Comparison of ENCODE assay signal across 26 cellular contexts in the genomic region with DNA sequence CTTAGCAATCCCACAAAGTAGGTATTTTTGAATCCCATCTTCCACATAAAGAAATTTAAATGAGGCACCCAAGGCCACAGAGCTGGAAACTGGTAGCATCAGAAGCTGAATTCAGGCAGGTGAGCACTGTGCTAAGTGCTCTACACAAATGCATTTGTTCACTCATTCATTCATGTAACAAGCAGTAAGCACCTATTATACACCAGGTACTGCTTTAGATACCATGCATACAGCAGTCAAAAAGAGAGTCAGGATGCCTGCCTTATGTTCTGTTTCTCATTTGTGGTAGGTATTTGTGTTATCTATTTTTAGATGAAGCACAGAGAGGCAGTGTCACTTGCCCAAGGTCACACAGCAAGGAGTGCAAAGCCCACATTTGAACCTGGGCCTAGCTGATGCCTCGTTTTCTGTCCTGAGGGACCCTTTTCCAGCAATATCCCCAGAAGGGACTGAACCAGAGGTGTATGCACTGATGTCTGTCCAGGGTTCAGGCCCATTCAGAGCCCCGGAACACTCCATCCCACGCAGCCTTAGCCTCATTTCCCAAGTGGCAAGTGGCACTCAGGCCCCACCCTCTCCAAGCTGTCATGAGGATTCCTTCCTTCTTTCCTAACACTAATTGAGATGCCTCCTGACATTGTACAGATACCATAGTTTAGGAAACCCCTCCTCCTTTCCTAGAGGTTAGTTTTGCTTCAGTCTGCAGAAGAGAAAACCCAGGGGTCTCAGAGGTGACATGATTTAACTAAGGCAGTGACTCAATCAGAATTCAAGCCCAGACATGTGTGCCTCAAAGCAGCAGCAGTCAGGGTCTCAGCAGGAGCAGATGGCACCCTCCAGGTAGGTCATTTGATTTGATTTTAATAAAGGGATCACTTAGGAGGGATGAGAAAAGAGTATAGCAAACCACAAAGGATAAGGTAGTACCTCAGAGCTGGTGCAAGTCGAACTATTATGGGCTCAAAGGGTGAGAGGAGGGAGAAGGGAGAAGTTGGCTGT.
DNase-seq lines count a peak whose midpoint lies in the region; ATAC-seq and TF ChIP-seq lines count a peak whose summit lies in the region.
"Had no signal": no experiment of that assay in that cellular context is flagged by ENCODE, and none has a peak within 500 bp of the region (broad histone marks: within the 10 kb centered on the region; RNA-seq: fewer than 3 reads in every experiment).

No MANE protein-coding gene starts in this region.

- H3K4me3 ChIP-seq in A673 (ENCODE audit: low read depth, low read length, poor library complexity, severe bottlenecking) = no peak overlapping the region
- H3K4me3 ChIP-seq in spleen = no peak overlapping the region
- H3K4me3 ChIP-seq: body of pancreas, thoracic aorta, uterus had no signal

- no peaks in the 10 kb centered on the region for H3K27me3 ChIP-seq in A673 (replicated peaks; ENCODE audit: insufficient read depth, low read depth, low read length, poor library complexity)
- no peaks in the 10 kb centered on the region for H3K27me3 ChIP-seq in layer of hippocampus (ENCODE audit: control insufficient read depth, insufficient read depth, low read length)
- H3K27me3 ChIP-seq in spleen (replicated peaks in 1 of 7) = peaks cover 0 to 59% (median 0%) of the 10 kb centered on the region in 7 donors
- H3K27me3 ChIP-seq: body of pancreas, uterus had no signal

- H3K27ac ChIP-seq in A673 (ENCODE audit: low read depth, low read length, poor library complexity, severe bottlenecking) (peak overlapping the region; percentile 24), layer of hippocampus (ENCODE audit: low read depth, low read length) (peak overlapping the region; percentile 53), spleen (no peak overlapping the region)
- H3K27ac ChIP-seq: body of pancreas, epithelial cell of prostate, thoracic aorta, uterus had no signal

- no peak for ATAC-seq in WTC11
- ATAC-seq: body of pancreas; left colon; Panc1; stimulated activated naive CD8-positive, alpha-beta T cell treated with anti-CD3 and anti-CD28 coated beads, Interleukin-15, Interleukin-2, amounts not matched to agents 100 U/mL and 50 U/mL, for 24 hours had no signal

- H3K27me3 Mint-ChIP-seq in WTC11 (ENCODE audit: low read depth) = no peaks in the 10 kb centered on the region
- H3K27me3 Mint-ChIP-seq: activated CD4-positive, alpha-beta memory T cell treated with anti-CD3 and anti-CD28 coated beads, Interleukin-2, amount 10 ng/mL, durations not matched to agents 7 days and 5 days had no signal

- no peaks in the 10 kb centered on the region for H3K9me3 Mint-ChIP-seq in WTC11
- H3K9me3 Mint-ChIP-seq: activated CD4-positive, alpha-beta memory T cell treated with anti-CD3 and anti-CD28 coated beads, Interleukin-2, amount 10 ng/mL, durations not matched to agents 7 days and 5 days; activated naive CD4-positive, alpha-beta T cell treated with anti-CD3 and anti-CD28 coated beads for 36 hours; activated T-helper 1 cell treated with anti-CD3 and anti-CD28 coated beads, Interleukin-12 subunit alpha, Interleukin-12 subunit beta, Interleukin-2, Interleukin-4 antibody, amounts not matched to agents 30 ng/mL and 10 ng/mL and 1 ng/mL, durations not matched to agents 14 hours and 24 hours and 36 hours; CD8-positive, alpha-beta memory T cell; nephron; T-helper 2 cell treated with Interferon-gamma antibody and Interleukin-4, amounts not matched to agents 5 μg/mL and 100 μg/mL, for 36 hours had no signal

- DNase-seq in A673 (ENCODE audit: low spot score) (no peak), NCI-H1417 treated with DMSO at 0.1 percent for 48 hours (lab: John Stamatoyannopoulos, UW) (peak; percentile 10), WTC11 (ENCODE audit: low spot score) (no peak), HUDEP-2 (lab: John Stamatoyannopoulos, UW; ENCODE audit: unreplicated experiment in 76 of 76) (no peak), superior temporal gyrus (ENCODE audit: extremely low spot score) (no peak), spleen (no peak)
- DNase-seq: activated CD4-positive, alpha-beta memory T cell treated with anti-CD3 and anti-CD28 coated beads, Interleukin-2, amount 10 ng/mL, durations not matched to agents 7 days and 5 days; activated CD8-positive, alpha-beta memory T cell treated with anti-CD3 and anti-CD28 coated beads, Interleukin-2, amount 50 U/mL, for 4 hours; activated naive CD4-positive, alpha-beta T cell treated with anti-CD3 and anti-CD28 coated beads for 36 hours; body of pancreas; CD8-positive, alpha-beta memory T cell; cerebellar nuclear complex; Kasumi-1; left colon; NCI-H2107; NCI-H526 treated with DMSO at 0.1 percent for 48 hours; SHP77; stimulated activated naive CD8-positive, alpha-beta T cell treated with anti-CD3 and anti-CD28 coated beads, Interleukin-15, Interleukin-2, amounts not matched to agents 100 U/mL and 50 U/mL, for 24 hours; uterus had no signal

- no peaks in the 10 kb centered on the region for H3K36me3 Mint-ChIP-seq in WTC11
- H3K36me3 Mint-ChIP-seq: CD8-positive, alpha-beta memory T cell had no signal

- H3K9me3 ChIP-seq in A673 (ENCODE audit: low read depth, low read length, poor library complexity, severe bottlenecking) (no peaks in the 10 kb centered on the region), spleen (no peaks in the 10 kb centered on the region)
- H3K9me3 ChIP-seq: body of pancreas, thoracic aorta, uterus had no signal

- H3K4me3 Mint-ChIP-seq in WTC11 = no peak overlapping the region
- H3K4me3 Mint-ChIP-seq: activated CD4-positive, alpha-beta memory T cell treated with anti-CD3 and anti-CD28 coated beads, Interleukin-2, amount 10 ng/mL, durations not matched to agents 7 days and 5 days; activated naive CD4-positive, alpha-beta T cell treated with anti-CD3 and anti-CD28 coated beads for 36 hours; activated T-helper 1 cell treated with anti-CD3 and anti-CD28 coated beads, Interleukin-12 subunit alpha, Interleukin-12 subunit beta, Interleukin-2, Interleukin-4 antibody, amounts not matched to agents 30 ng/mL and 10 ng/mL and 1 ng/mL, durations not matched to agents 14 hours and 24 hours and 36 hours; CD8-positive, alpha-beta memory T cell; nephron; T-helper 2 cell treated with Interferon-gamma antibody and Interleukin-4, amounts not matched to agents 5 μg/mL and 100 μg/mL, for 36 hours had no signal

- intact Hi-C loops in A673 (cut with micrococcal nuclease; ENCODE audit: unreplicated experiment) = no loop called here
- intact Hi-C loops in spleen (cut with DNase I; ENCODE audit: low total_unique reads) = no loop called here

- peaks cover 33% of the 10 kb centered on the region for H3K4me1 ChIP-seq in A673 (ENCODE audit: insufficient read depth, low read length, poor library complexity, severe bottlenecking)
- H3K4me1 ChIP-seq in spleen = peaks cover 0 to 28% (median 6%) of the 10 kb centered on the region in 6 donors
- H3K4me1 ChIP-seq: uterus had no signal

- POLR2A ChIA-PET in A673 (lab: Charles Lee; ENCODE audit: low non-redundant PET) (no interaction called here), WTC11 (lab: Charles Lee) (no interaction called here)

- no peaks in the 10 kb centered on the region for H3K36me3 ChIP-seq in A673 (ENCODE audit: insufficient read depth, low read length, poor library complexity, severe bottlenecking)
- no peaks in the 10 kb centered on the region for H3K36me3 ChIP-seq in spleen
- H3K36me3 ChIP-seq: thoracic aorta, uterus had no signal

- TF ChIP-seq CTCF in A673 (conservative IDR thresholded peaks at IDR 0.05; ENCODE audit: low read depth, low read length) (no peak), WTC11 (IDR thresholded peaks at IDR 0.05) (no peak), spleen (IDR thresholded peaks at IDR 0.05 in 8 of 11, conservative IDR thresholded peaks at IDR 0.05 in 3 of 11) (no peak)

- BruUV-seq in A673 (replicated peaks; lab: Mats Ljungman, UMichigan) = no TSS peak

- CTCF ChIA-PET in A673 (lab: Charles Lee) = no interaction called here
- CTCF ChIA-PET in WTC11 (lab: Charles Lee) = interaction anchor here (1.5 kb wide), 1 partner anchor 9 kb away, joined by 4 read pairs; no protein-coding TSS in a partner anchor

- peak overlapping the region; percentile 23; the same call in 1 of the 2 replicates for H3K27ac Mint-ChIP-seq in WTC11
- H3K27ac Mint-ChIP-seq: activated CD4-positive, alpha-beta memory T cell treated with anti-CD3 and anti-CD28 coated beads, Interleukin-2, amount 10 ng/mL, durations not matched to agents 7 days and 5 days; activated naive CD4-positive, alpha-beta T cell treated with anti-CD3 and anti-CD28 coated beads for 36 hours; activated T-helper 1 cell treated with anti-CD3 and anti-CD28 coated beads, Interleukin-12 subunit alpha, Interleukin-12 subunit beta, Interleukin-2, Interleukin-4 antibody, amounts not matched to agents 30 ng/mL and 10 ng/mL and 1 ng/mL, durations not matched to agents 14 hours and 24 hours and 36 hours; CD8-positive, alpha-beta memory T cell; nephron; T-helper 2 cell treated with Interferon-gamma antibody and Interleukin-4, amounts not matched to agents 5 μg/mL and 100 μg/mL, for 36 hours had no signal

- no peaks in the 10 kb centered on the region for H3K4me1 Mint-ChIP-seq in WTC11
- H3K4me1 Mint-ChIP-seq: activated CD4-positive, alpha-beta memory T cell treated with anti-CD3 and anti-CD28 coated beads, Interleukin-2, amount 10 ng/mL, durations not matched to agents 7 days and 5 days; CD8-positive, alpha-beta memory T cell had no signal

- 66 to 73% (median 70%) methylated on average over 4 of the region's 4 CpGs for WGBS in spleen, 5 donors

- TF ChIP-seq POLR2A in spleen (IDR thresholded peaks at IDR 0.05) = no peak

TF ChIP-seq in WTC11, 78 proteins besides CTCF, POLR2A, EP300 and RAD21:
- TF ChIP-seq ZNF219 (CRISPR knock-in tag; IDR thresholded peaks at IDR 0.05; ENCODE audit: borderline replicate concordance) (no peak), HMGA2 (CRISPR knock-in tag; IDR thresholded peaks at IDR 0.05) (no peak), JAZF1 (CRISPR knock-in tag; IDR thresholded peaks at IDR 0.05) (no peak)
- TF ChIP-seq, protein P1, sequence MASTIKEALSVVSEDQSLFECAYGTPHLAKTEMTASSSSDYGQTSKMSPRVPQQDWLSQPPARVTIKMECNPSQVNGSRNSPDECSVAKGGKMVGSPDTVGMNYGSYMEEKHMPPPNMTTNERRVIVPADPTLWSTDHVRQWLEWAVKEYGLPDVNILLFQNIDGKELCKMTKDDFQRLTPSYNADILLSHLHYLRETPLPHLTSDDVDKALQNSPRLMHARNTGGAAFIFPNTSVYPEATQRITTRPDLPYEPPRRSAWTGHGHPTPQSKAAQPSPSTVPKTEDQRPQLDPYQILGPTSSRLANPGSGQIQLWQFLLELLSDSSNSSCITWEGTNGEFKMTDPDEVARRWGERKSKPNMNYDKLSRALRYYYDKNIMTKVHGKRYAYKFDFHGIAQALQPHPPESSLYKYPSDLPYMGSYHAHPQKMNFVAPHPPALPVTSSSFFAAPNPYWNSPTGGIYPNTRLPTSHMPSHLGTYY (CRISPR knock-in tag; IDR thresholded peaks at IDR 0.05) = no peak

Comparison
In these comparisons a context has a peak if more than half of its experiments do, and no peak if none do; other contexts are left out.
1. H3K27ac ChIP-seq: peak in A673 (single experiment) and layer of hippocampus (single experiment); none in spleen (0 of 8).